1 cellular context compared by ENCODE assay signal in genomic region chr1:116340506-116341240, GRCh38.
A peak's percentile ranks its signal among the peaks of the same experiment; 100 is the strongest.
TF ChIP-seq lines count a peak whose summit lies in the region.

No MANE protein-coding gene starts in this region.

TF ChIP-seq in K562, 482 proteins besides CTCF, POLR2A, EP300 and RAD21 (continued from another document):
- no peak for TF ChIP-seq PBX2 (CRISPR knock-in tag; IDR thresholded peaks at IDR 0.05; ENCODE audit: low read depth)
- TF ChIP-seq PBX2 (tag; conservative IDR thresholded peaks at IDR 0.05; ENCODE audit: low read depth), result 0 out of 2 replicates have a peak, but pooled peaks have one; percentile 9
- TF ChIP-seq MEIS2 (IDR thresholded peaks at IDR 0.05; ENCODE audit: partially characterized antibody), result peak; percentile 11
- no peak for TF ChIP-seq FOXA3 (CRISPR knock-in tag; conservative IDR thresholded peaks at IDR 0.05 in 1 of 2, IDR thresholded peaks at IDR 0.05 in 1 of 2)
- TF ChIP-seq MNT (conservative IDR thresholded peaks at IDR 0.05), result no peak
- no peak for TF ChIP-seq CREB3 (tag; conservative IDR thresholded peaks at IDR 0.05; ENCODE audit: low read depth)
- peak; percentile 74 for TF ChIP-seq CEBPB (tag; IDR thresholded peaks at IDR 0.05)
- no peak for TF ChIP-seq SRSF1 (IDR thresholded peaks at IDR 0.05; ENCODE audit: low read depth, low read length)
- TF ChIP-seq ZNF449 (CRISPR knock-in tag; IDR thresholded peaks at IDR 0.05), result no peak
TF ChIP-seq in K562: peak in this region for 4.
